ENCODE assay signal across 8 cellular contexts in genomic region chr3:136818851-136819783, GRCh38. TPM values are rescaled to one million over a fixed set of nuclear protein-coding genes. Genes with fewer than 3 reads are reported as not detected.
DNase-seq lines count a peak whose midpoint lies in the region; ATAC-seq and TF ChIP-seq lines count a peak whose summit lies in the region.

TSS of gene SLC35G2 (plus strand) at chr3:136819126. CDS start at chr3:136854461, 35,335 bp downstream.

- no peaks in the 10 kb centered on the region for H3K9me3 ChIP-seq in CD4-positive, alpha-beta T cell (ENCODE audit: control insufficient read depth, low read length)
- H3K9me3 ChIP-seq in HCT116 (ENCODE audit: control insufficient read depth in 1 of 2, insufficient read depth in 1 of 2, low read depth in 1 of 2, low read length in 2 of 2) (peaks cover 0 to 2% of the 10 kb centered on the region in 2 experiments; a peak in 1 of 4 replicates), mesodermal cell (ENCODE audit: control insufficient read depth, low read length) (peaks cover 14% of the 10 kb centered on the region)

- H3K4me2 ChIP-seq in HCT116 (ENCODE audit: low read length): peak within 1 kb of the TSS; percentile 86

- H3K9ac ChIP-seq in HCT116 (ENCODE audit: low read length): peak within 1 kb of the TSS; percentile 64

- RAD21 ChIA-PET in HCT116 (lab: Charles Lee; ENCODE audit: low non-redundant PET in 1 of 2, low total read pairs in 2 of 2, uncharacterized antibody in 2 of 2, unreplicated experiment in 2 of 2): no interaction called here

- H3K27ac ChIP-seq in CD4-positive, alpha-beta T cell (ENCODE audit: low read depth, low read length): no peak within 1 kb of the TSS
- peak within 1 kb of the TSS; percentile 61 for H3K27ac ChIP-seq in HCT116 (ENCODE audit: low read depth, low read length)
- peak within 1 kb of the TSS; percentile 89 for H3K27ac ChIP-seq in mesodermal cell (ENCODE audit: low read depth, low read length, severe bottlenecking)

- TF ChIP-seq RAD21 in HCT116 (IDR thresholded peaks at IDR 0.05; ENCODE audit: low read depth): no peak

- H3K27ac Mint-ChIP-seq in CD4-positive, alpha-beta T cell: no peak within 1 kb of the TSS

- H3K4me3 ChIP-seq in HCT116 (replicated peaks in 1 of 2; ENCODE audit: low read depth in 1 of 2, low read length in 2 of 2) (peak within 1 kb of the TSS; percentile 56 to 65), epithelial cell of esophagus (ENCODE audit: low read length) (peak within 1 kb of the TSS; percentile 52), mesodermal cell (ENCODE audit: extremely low read depth, insufficient read depth, low read length, poor library complexity, severe bottlenecking) (peak within 1 kb of the TSS; percentile 63)

- CTCF ChIA-PET in CD4-positive, alpha-beta T cell (lab: Charles Lee): interaction anchor here (0.9 kb wide), 1 partner anchor 13 kb away, joined by 4 read pairs; no protein-coding TSS in a partner anchor
- CTCF ChIA-PET in HCT116 (lab: Charles Lee): no interaction called here

- H3K36me3 Mint-ChIP-seq in CD4-positive, alpha-beta T cell (ENCODE audit: low read depth): no peaks in the 10 kb centered on the region

- H3K4me1 ChIP-seq in HCT116 (ENCODE audit: control insufficient read depth in 1 of 2, insufficient read depth in 2 of 2, low read length in 2 of 2) (peaks cover 0 to 20% of the 10 kb centered on the region in 2 experiments; a peak in 2 of 4 replicates), mesodermal cell (ENCODE audit: control insufficient read depth, insufficient read depth, low read length, poor library complexity, severe bottlenecking) (peaks cover 13% of the 10 kb centered on the region)

- 0 to 1% methylated on average over 51 to 65 of the region's 81 CpGs for WGBS in mesodermal cell (ENCODE audit: insufficient coverage in 2 of 2), 2 experiments

- no peaks in the 10 kb centered on the region for H3K9me2 ChIP-seq in HCT116 (ENCODE audit: insufficient read depth)

- H3K36me3 ChIP-seq in HCT116 (ENCODE audit: control insufficient read depth in 1 of 2, insufficient read depth in 2 of 2, low read length in 2 of 2) (no peaks in the 10 kb centered on the region), mesodermal cell (ENCODE audit: control insufficient read depth, insufficient read depth, low read length) (peaks cover 15% of the 10 kb centered on the region)

- POLR2A ChIA-PET in CD4-positive, alpha-beta T cell (lab: Charles Lee): interaction anchor here (0.7 to 0.9 kb wide), 2 partner anchors 43 to 80 kb away, joined by 3 read pairs; no protein-coding TSS in a partner anchor
- POLR2A ChIA-PET in HCT116 (lab: Charles Lee): no interaction called here

- H3K27me3 ChIP-seq in CD4-positive, alpha-beta T cell (ENCODE audit: control insufficient read depth, insufficient read depth, low read length): peaks cover 29% of the 10 kb centered on the region
- no peaks in the 10 kb centered on the region for H3K27me3 ChIP-seq in HCT116 (ENCODE audit: insufficient read depth, low read length)

- H3K27me3 Mint-ChIP-seq in CD4-positive, alpha-beta T cell: peaks cover 59% of the 10 kb centered on the region

- peak; percentile 1 for TF ChIP-seq POLR2A in HCT116 (IDR thresholded peaks at IDR 0.05; ENCODE audit: borderline replicate concordance, extremely low read depth, insufficient read depth, insufficient read length)

- no peaks in the 10 kb centered on the region; the same call in 1 of the 2 replicates for H3K79me2 ChIP-seq in HCT116 (ENCODE audit: insufficient read depth, low read length)

- H4K20me1 ChIP-seq in HCT116 (ENCODE audit: insufficient read depth): no peaks in the 10 kb centered on the region

- ATAC-seq in CD4-positive, alpha-beta T cell (ENCODE audit: poor library complexity): peak; percentile 47
- peak; percentile 71 for ATAC-seq in HCT116
- peak; percentile 72 for ATAC-seq in stimulated activated naive CD8-positive, alpha-beta T cell treated with anti-CD3 and anti-CD28 coated beads, Interleukin-15, Interleukin-2, amounts not matched to agents 100 U/mL and 50 U/mL, for 24 hours

- no peak for TF ChIP-seq CTCF in CD4-positive, alpha-beta T cell (IDR thresholded peaks at IDR 0.05)
- TF ChIP-seq CTCF in HCT116 (IDR thresholded peaks at IDR 0.05 in 2 of 3, conservative IDR thresholded peaks at IDR 0.05 in 1 of 3; ENCODE audit: borderline replicate concordance in 1 of 3, insufficient read depth in 1 of 3, low read depth in 2 of 3, low read length in 2 of 3): no peak
- no peak for TF ChIP-seq CTCF in epithelial cell of esophagus (IDR thresholded peaks at IDR 0.05; ENCODE audit: insufficient read depth, low read depth, low read length, missing control alignments)

- peaks cover 24% of the 10 kb centered on the region for H3K4me1 Mint-ChIP-seq in CD4-positive, alpha-beta T cell (ENCODE audit: low read depth)

- intact Hi-C loops in CD4-positive, alpha-beta T cell (cut with DNase I, micrococcal nuclease): no loop called here
- intact Hi-C loops in HCT116 (cut with micrococcal nuclease): no loop called here

- DNase-seq in CD4-positive, alpha-beta T cell: peak in 5 of 10 experiments; percentile 1 to 36 (median 9)
- DNase-seq in HCT116 (ENCODE audit: low read depth, low spot score) (no peak), NCI-H510A treated with DMSO at 0.1 percent for 48 hours (lab: John Stamatoyannopoulos, UW) (peak; percentile 60), activated T-cell treated with anti-CD3 and anti-CD28 coated beads for 1 hour (ENCODE audit: low read depth) (peak; percentile 2), epithelial cell of esophagus (ENCODE audit: low read depth) (peak; percentile 78), SW 1271 (lab: John Stamatoyannopoulos, UW) (no peak)
- peak; percentile 69 for DNase-seq in stimulated activated naive CD8-positive, alpha-beta T cell treated with anti-CD3 and anti-CD28 coated beads, Interleukin-15, Interleukin-2, amounts not matched to agents 100 U/mL and 50 U/mL, for 24 hours

- peak within 1 kb of the TSS; percentile 86 for H3K4me3 Mint-ChIP-seq in CD4-positive, alpha-beta T cell

- no TSS peak for BruUV-seq in HCT116 (replicated peaks; lab: Mats Ljungman, UMichigan)

- H2AFZ ChIP-seq in HCT116 (ENCODE audit: low read depth, low read length, poor library complexity, severe bottlenecking): peak within 1 kb of the TSS; percentile 69

- H3K9me3 Mint-ChIP-seq in CD4-positive, alpha-beta T cell: peaks cover 7% of the 10 kb centered on the region

TF ChIP-seq in HCT116, 20 proteins besides CTCF, POLR2A, EP300 and RAD21:
- TF ChIP-seq ZFX (IDR thresholded peaks at IDR 0.05) (peak; percentile 20; the same call in 1 of the 2 replicates), EGR1 (IDR thresholded peaks at IDR 0.05; ENCODE audit: low read depth) (peak; percentile 39; the same call in 1 of the 2 replicates), SIN3A (IDR thresholded peaks at IDR 0.05; ENCODE audit: low read depth) (0 out of 2 replicates have a peak, but pooled peaks have one; percentile 8), POLR2AphosphoS5 (IDR thresholded peaks at IDR 0.05; ENCODE audit: low read depth, low read length) (peak; percentile 45; the same call in 1 of the 2 replicates), ELF1 (IDR thresholded peaks at IDR 0.05; ENCODE audit: borderline replicate concordance, low read depth) (no peak), YY1 (IDR thresholded peaks at IDR 0.05; ENCODE audit: extremely low read depth, insufficient replicate concordance, low read depth, low read length) (peak; percentile 32), SRF (IDR thresholded peaks at IDR 0.05; ENCODE audit: low read depth) (no peak), FOSL1 (IDR thresholded peaks at IDR 0.05; ENCODE audit: low read depth) (peak; percentile 63)

RNA-seq across cellular contexts. Expression of gene SLC35G2, which starts in this region (rescaled TPM):
- total RNA-seq in CD4-positive, alpha-beta T cell: under 1 TPM in 1 of 2 experiments, not detected in 1; 0.14 TPM
- 3.3 TPM for total RNA-seq in HCT116 (2021; ENCODE audit: unreplicated experiment)
- 2.8 and 2.9 TPM in 2 replicates for polyA plus RNA-seq in HCT116 (2012)
- polyA plus RNA-seq in mesodermal cell (2013, experiment 1 of 2): 21.7 TPM
- polyA plus RNA-seq in mesodermal cell (2013, experiment 2 of 2): 19.0 TPM

Comparison
In these comparisons a context has a peak if more than half of its experiments do, and no peak if none do; other contexts are left out.
1. Peak in ATAC-seq in CD4-positive, alpha-beta T cell; RNA of the gene not detected or under 1 TPM.
2. DNase-seq: peak in NCI-H510A treated with DMSO at 0.1 percent for 48 hours (single experiment), activated T-cell treated with anti-CD3 and anti-CD28 coated beads for 1 hour (single experiment), epithelial cell of esophagus (single experiment) and stimulated activated naive CD8-positive, alpha-beta T cell treated with anti-CD3 and anti-CD28 coated beads, Interleukin-15, Interleukin-2, amounts not matched to agents 100 U/mL and 50 U/mL, for 24 hours (single experiment); none in HCT116 (single experiment) and SW 1271 (0 of 2).
3. Peak in every context shown above with its lines, with median percentiles within 50 percentile points of each other: ATAC-seq and H3K4me3 ChIP-seq.